ENCODE assay signal across 8 cellular contexts in genomic region chr4:70704333-70705145, GRCh38. TPM values are rescaled to one million over a fixed set of nuclear protein-coding genes. Genes with fewer than 3 reads are reported as not detected.
DNase-seq lines count a peak whose midpoint lies in the region; ATAC-seq and TF ChIP-seq lines count a peak whose summit lies in the region.

No MANE protein-coding gene starts in this region.

- in situ Hi-C loops in KBM-7 (cut with MboI; ENCODE audit: low pct_unique_long_range_greater_than_20kb, low sequenced_read_pairs), result no loop called here

- H3K4me1 ChIP-seq in SJCRH30 (peaks cover 6% of the 10 kb centered on the region; the same call in 1 of the 2 replicates), gastroesophageal sphincter (peaks cover 0 to 34% (median 9%) of the 10 kb centered on the region in 3 donors), neutrophil (ENCODE audit: control insufficient read depth in 1 of 2, insufficient read depth in 1 of 2, low read depth in 1 of 2, low read length in 1 of 2) (peaks cover 6 to 22% of the 10 kb centered on the region in 2 experiments)

- DNase-seq in ELF-1 (ENCODE audit: low read depth, low spot score), result peak; percentile 88
- DNase-seq in KBM-7, result peak; percentile 72
- DNase-seq in SJCRH30, result peak; percentile 89 to 91
- peak; percentile 48 for DNase-seq in activated naive CD4-positive, alpha-beta T cell treated with anti-CD3 and anti-CD28 coated beads, Interleukin-2, amount 50 U/mL, for 16 hours
- peak; percentile 83 for DNase-seq in ureter (ENCODE audit: low spot score)

- H3K9me3 ChIP-seq in SJCRH30 (replicated peaks), result no peaks in the 10 kb centered on the region
- no peaks in the 10 kb centered on the region for H3K9me3 ChIP-seq in gastroesophageal sphincter
- H3K9me3 ChIP-seq in neutrophil, result no peaks in the 10 kb centered on the region

- peak in 1 of 2 donors; percentile 22 for TF ChIP-seq POLR2A in gastroesophageal sphincter (IDR thresholded peaks at IDR 0.05)

- WGBS in gastroesophageal sphincter (ENCODE audit: low coverage in 1 of 2), 2 donors, result 0 to 5% methylated on average over 3 to 9 of the region's 86 CpGs

- peak overlapping the region; percentile 77 for H3K27ac ChIP-seq in SJCRH30
- H3K27ac ChIP-seq in gastroesophageal sphincter, result peak overlapping the region; percentile 88 to 98 (median 94)
- H3K27ac ChIP-seq in neutrophil, result peak overlapping the region; percentile 18

- H3K27me3 ChIP-seq in SJCRH30 (no peaks in the 10 kb centered on the region), gastroesophageal sphincter (no peaks in the 10 kb centered on the region), neutrophil (peaks cover 55% of the 10 kb centered on the region)

- H3K4me3 ChIP-seq in SJCRH30 (peak overlapping the region; percentile 83), gastroesophageal sphincter (peak overlapping the region; percentile 55 to 70), neutrophil (ENCODE audit: low read depth in 1 of 2, low read length in 1 of 2) (peak overlapping the region; percentile 58 to 76)

- H3K36me3 ChIP-seq in SJCRH30 (no peaks in the 10 kb centered on the region), gastroesophageal sphincter (no peaks in the 10 kb centered on the region), neutrophil (no peaks in the 10 kb centered on the region)

- TF ChIP-seq CTCF in gastroesophageal sphincter (IDR thresholded peaks at IDR 0.05) (peak; percentile 2 to 68 (median 22)), neutrophil (IDR thresholded peaks at IDR 0.05) (no peak)

- no peak for TF ChIP-seq EP300 in gastroesophageal sphincter (IDR thresholded peaks at IDR 0.05)

- ATAC-seq in GM21737 (IDR thresholded peaks at IDR 0.05; ENCODE audit: unreplicated experiment) (peak; percentile 64), gastroesophageal sphincter (peak; percentile 87)

RNA-seq across cellular contexts. Expression of gene UTP3, which starts 16.2 kb away (rescaled TPM):
- total RNA-seq in SJCRH30 (2014; rRNA removed; shearing (Covaris generic)), result 30.9 and 31.0 TPM in 2 replicates
- total RNA-seq in gastroesophageal sphincter (10 to 100 TPM; 20.9 to 30.8 (median 24.0) TPM), ureter (26.0 TPM)

RNA-seq across cellular contexts. Expression of gene RUFY3, which starts 17.2 kb away (rescaled TPM):
- 64.4 and 70.3 TPM in 2 replicates for total RNA-seq in SJCRH30 (2014; rRNA removed; shearing (Covaris generic))
- total RNA-seq in gastroesophageal sphincter (10 to 100 TPM; 40.4 to 57.7 (median 49.7) TPM), ureter (89.2 TPM)

RNA-seq across cellular contexts. Expression of gene JCHAIN, which starts 38.2 kb away (rescaled TPM):
- total RNA-seq in SJCRH30 (2014; rRNA removed; shearing (Covaris generic)), result not detected in 2 replicates
- total RNA-seq in gastroesophageal sphincter (10 to 100 TPM in 1 of 4 donors, 1 to 10 TPM in 2, not detected in 1; 2.3 to 24.6 (median 7.8) TPM), ureter (374 TPM)

Comparison
In these comparisons a context has a peak if more than half of its experiments do, and no peak if none do; other contexts are left out.
1. Peak in every context shown above with its lines: DNase-seq, ATAC-seq, H3K4me3 ChIP-seq and H3K27ac ChIP-seq.
2. H3K27ac ChIP-seq: peak in every context shown above with its lines; median percentile 94 in gastroesophageal sphincter; 77 in SJCRH30; 18 in neutrophil.
3. RNA of gene JCHAIN, which starts 38.2 kb away (total RNA-seq): 374 TPM in ureter (single experiment); 2.3 to 24.6 TPM in gastroesophageal sphincter and not detected in SJCRH30; every median in the first group is over 10 times any median in the second.